ENCODE assay signal across 8 cellular contexts in genomic region chr6:157147054-157148026, GRCh38.
DNase-seq lines count a peak whose midpoint lies in the region; ATAC-seq and TF ChIP-seq lines count a peak whose summit lies in the region.
"Not testable (repeated sequence)": the region's sequence is repeated elsewhere in the genome, so short reads cannot be mapped to it uniquely, and the experiment has no call there.

No MANE protein-coding gene starts in this region.

- H2BK12ac ChIP-seq in mesenchymal stem cell (ENCODE audit: low read length in 2 of 2), result not testable (repeated sequence)

- H3K4me1 Mint-ChIP-seq in activated T-cell treated with anti-CD3 and anti-CD28 coated beads, Interleukin-2, amount 50 U/mL, for 24 hours (ENCODE audit: low read depth), result peaks cover 43% of the 10 kb centered on the region
- not testable (repeated sequence) for H3K4me1 Mint-ChIP-seq in progenitor cell of endocrine pancreas (ENCODE audit: low read depth)

- not testable (repeated sequence) for H4K8ac ChIP-seq in mesenchymal stem cell (ENCODE audit: low read length)

- DNase-seq in AG04450 (ENCODE audit: low read depth, low spot score); PC-3; activated T-cell treated with anti-CD3 and anti-CD28 coated beads, Interleukin-2, amount 50 U/mL, for 24 hours; mammary epithelial cell; fibroblast of lung (ENCODE audit: low read depth in 2 of 2); mesenchymal stem cell; progenitor cell of endocrine pancreas (ENCODE audit: low spot score, unreplicated experiment); transverse colon: not testable (repeated sequence)

- not testable (repeated sequence) for H3K79me2 ChIP-seq in PC-3 (ENCODE audit: low read length); mammary epithelial cell (ENCODE audit: insufficient read depth, low read length); fibroblast of lung (ENCODE audit: control insufficient read depth, insufficient read depth, low read length)

- not testable (repeated sequence) for TF ChIP-seq EP300 in transverse colon (IDR thresholded peaks at IDR 0.05; ENCODE audit: low read depth)

- not testable (repeated sequence) for H3K9me3 Mint-ChIP-seq in activated T-cell treated with anti-CD3 and anti-CD28 coated beads, Interleukin-2, amount 50 U/mL, for 24 hours; progenitor cell of endocrine pancreas (ENCODE audit: low read depth)

- not testable (repeated sequence) for H2BK5ac ChIP-seq in mesenchymal stem cell (ENCODE audit: low read depth, low read length, poor library complexity, severe bottlenecking)

- not testable (repeated sequence) for BruUV-seq in PC-3 (replicated peaks; lab: Mats Ljungman, UMichigan); mammary epithelial cell (replicated peaks; lab: Mats Ljungman, UMichigan)

- H3K14ac ChIP-seq in mesenchymal stem cell (ENCODE audit: low read length in 2 of 2), result not testable (repeated sequence)

- not testable (repeated sequence) for H3K27me3 Mint-ChIP-seq in activated T-cell treated with anti-CD3 and anti-CD28 coated beads, Interleukin-2, amount 50 U/mL, for 24 hours; progenitor cell of endocrine pancreas

- not testable (repeated sequence) for TF ChIP-seq CTCF in AG04450 (IDR thresholded peaks at IDR 0.05; ENCODE audit: low read depth, low read length); PC-3 (conservative IDR thresholded peaks at IDR 0.05; ENCODE audit: low read depth, low read length); mammary epithelial cell (conservative IDR thresholded peaks at IDR 0.05 in 1 of 2, IDR thresholded peaks at IDR 0.05 in 1 of 2; ENCODE audit: extremely low read depth in 1 of 2, insufficient read depth in 1 of 2, low read depth in 1 of 2, low read length in 2 of 2); fibroblast of lung (conservative IDR thresholded peaks at IDR 0.05 in 1 of 2, IDR thresholded peaks at IDR 0.05 in 1 of 2; ENCODE audit: low read depth in 1 of 2, low read length in 2 of 2); progenitor cell of endocrine pancreas (IDR thresholded peaks at IDR 0.05; ENCODE audit: unreplicated experiment); transverse colon (IDR thresholded peaks at IDR 0.05)

- ATAC-seq in PC-3, result not testable (repeated sequence)

- not testable (repeated sequence) for H3K4me3 Mint-ChIP-seq in activated T-cell treated with anti-CD3 and anti-CD28 coated beads, Interleukin-2, amount 50 U/mL, for 24 hours
- peak overlapping the region; percentile 56 for H3K4me3 Mint-ChIP-seq in progenitor cell of endocrine pancreas (ENCODE audit: low read depth)

- not testable (repeated sequence) for H3K9me3 ChIP-seq in AG04450 (ENCODE audit: control insufficient read depth, insufficient read depth, low read length); PC-3 (ENCODE audit: low read length); mammary epithelial cell (replicated peaks; ENCODE audit: insufficient read depth, low read length); fibroblast of lung (ENCODE audit: control insufficient read depth, insufficient read depth, low read depth, low read length); mesenchymal stem cell (ENCODE audit: control insufficient read depth, low read length); transverse colon

- not testable (repeated sequence) for H3F3A ChIP-seq in PC-3 (ENCODE audit: low read length, unreplicated experiment)

- intact Hi-C loops in PC-3 (cut with micrococcal nuclease), result loop anchor here (2.0 to 5.0 kb wide), 3 partner anchors 35 to 113 kb away; no protein-coding TSS in a partner anchor
- intact Hi-C loops in mammary epithelial cell (cut with micrococcal nuclease); transverse colon (cut with DNase I; ENCODE audit: low total_unique reads): not testable (repeated sequence)

- H3K36me3 ChIP-seq in PC-3 (ENCODE audit: low read depth, low read length); mammary epithelial cell (ENCODE audit: insufficient read depth, low read length); fibroblast of lung (ENCODE audit: control insufficient read depth, insufficient read depth, low read length); transverse colon: not testable (repeated sequence)
- peaks cover 14 to 27% of the 10 kb centered on the region in 2 experiments for H3K36me3 ChIP-seq in mesenchymal stem cell (ENCODE audit: control insufficient read depth in 1 of 2, insufficient read depth in 2 of 2, low read depth in 1 of 2, low read length in 2 of 2)

- H3K36me3 Mint-ChIP-seq in activated T-cell treated with anti-CD3 and anti-CD28 coated beads, Interleukin-2, amount 50 U/mL, for 24 hours (ENCODE audit: low read depth), result peaks cover 57% of the 10 kb centered on the region
- H3K36me3 Mint-ChIP-seq in progenitor cell of endocrine pancreas (ENCODE audit: insufficient read depth), result peaks cover 17% of the 10 kb centered on the region

- H3K23ac ChIP-seq in mesenchymal stem cell (ENCODE audit: low read length in 2 of 2), result not testable (repeated sequence)

- H3K4ac ChIP-seq in mesenchymal stem cell (ENCODE audit: low read depth in 1 of 2, low read length in 2 of 2), result peak overlapping the region in 1 of 2 experiments; percentile 13

- POLR2A ChIA-PET in AG04450 (lab: Yijun Ruan, JAX), result interaction anchor here (0.6 kb wide), 1 partner anchor 90 kb away, joined by 3 read pairs; no protein-coding TSS in a partner anchor
- POLR2A ChIA-PET in PC-3 (lab: Charles Lee; ENCODE audit: unreplicated experiment), result not testable (repeated sequence)

- H2BK120ac ChIP-seq in mesenchymal stem cell (ENCODE audit: low read depth, low read length), result not testable (repeated sequence)

- not testable (repeated sequence) for H4K20me1 ChIP-seq in PC-3 (ENCODE audit: low read length); mammary epithelial cell (ENCODE audit: insufficient read depth, low read length); fibroblast of lung (ENCODE audit: control insufficient read depth, extremely low read depth, insufficient read depth, low read length)

- CTCF ChIA-PET in AG04450 (lab: Charles Lee), result interaction anchor here (0.6 kb wide), 1 partner anchor 1381 kb away, joined by 3 read pairs; no protein-coding TSS in a partner anchor
- CTCF ChIA-PET in PC-3 (lab: Charles Lee); mammary epithelial cell (lab: Charles Lee; ENCODE audit: low non-redundant PET): not testable (repeated sequence)

- peak overlapping the region; percentile 65 for H3K27ac Mint-ChIP-seq in activated T-cell treated with anti-CD3 and anti-CD28 coated beads, Interleukin-2, amount 50 U/mL, for 24 hours
- peak overlapping the region; percentile 95 for H3K27ac Mint-ChIP-seq in progenitor cell of endocrine pancreas

- in situ Hi-C loops in mammary epithelial cell (cut with MboI; ENCODE audit: low sequenced_read_pairs in 2 of 2); transverse colon (cut with MboI; ENCODE audit: low pct_ligation_motif_present in 1 of 4, low pct_unique_long_range_greater_than_20kb in 1 of 4, low sequenced_read_pairs in 3 of 4): not testable (repeated sequence)

- not testable (repeated sequence) for H3K27me3 ChIP-seq in AG04450 (ENCODE audit: control insufficient read depth, insufficient read depth, low read length); PC-3 (ENCODE audit: low read length); mammary epithelial cell (ENCODE audit: insufficient read depth, low read length); fibroblast of lung (ENCODE audit: control insufficient read depth, insufficient read depth, low read length); mesenchymal stem cell (ENCODE audit: control insufficient read depth in 1 of 2, insufficient read depth in 1 of 2, low read length in 2 of 2); transverse colon

- H3K18ac ChIP-seq in mesenchymal stem cell (ENCODE audit: low read depth in 1 of 2, low read length in 2 of 2), result peak overlapping the region in 1 of 2 experiments; percentile 45

- not testable (repeated sequence) for H2AFZ ChIP-seq in PC-3 (ENCODE audit: low read length); mammary epithelial cell (ENCODE audit: low read depth, low read length); fibroblast of lung (ENCODE audit: low read length); mesenchymal stem cell (ENCODE audit: low read depth, low read length)

- 93% methylated on average over 6 of the region's 74 CpGs for WGBS in mammary epithelial cell (ENCODE audit: low coverage, missing lambda C conversion rate)
- WGBS in mesenchymal stem cell, result 97% methylated on average over 47 of the region's 74 CpGs
- WGBS in transverse colon (ENCODE audit: low coverage in 1 of 2), 2 donors, result 90 to 92% methylated on average over 2 to 35 of the region's 74 CpGs

- H2BK15ac ChIP-seq in mesenchymal stem cell (ENCODE audit: low read depth, poor library complexity, severe bottlenecking), result not testable (repeated sequence)

- H3K27ac ChIP-seq in AG04450 (ENCODE audit: low read depth, low read length), result peak overlapping the region; percentile 99
- peak overlapping the region; percentile 94 for H3K27ac ChIP-seq in PC-3 (ENCODE audit: low read length)
- H3K27ac ChIP-seq in mammary epithelial cell (ENCODE audit: insufficient read depth, low read depth, low read length), result peak overlapping the region; percentile 75
- H3K27ac ChIP-seq in fibroblast of lung (ENCODE audit: insufficient read depth, low read length), result peak overlapping the region; percentile 98
- peak overlapping the region; percentile 98 for H3K27ac ChIP-seq in mesenchymal stem cell (ENCODE audit: low read length, poor library complexity, severe bottlenecking)
- peak overlapping the region in 3 of 4 donors; percentile 31 to 54 (median 32) for H3K27ac ChIP-seq in transverse colon

- not testable (repeated sequence) for TF ChIP-seq POLR2A in transverse colon (IDR thresholded peaks at IDR 0.05)

- dilution Hi-C loops in mammary epithelial cell (cut with HindIII; ENCODE audit: low sequenced_read_pairs), result not testable (repeated sequence)

- H3K4me2 ChIP-seq in PC-3 (ENCODE audit: low read length), result 0 out of 2 replicates have a peak overlapping the region, but pooled peaks have one; percentile 85
- not testable (repeated sequence) for H3K4me2 ChIP-seq in mammary epithelial cell (ENCODE audit: insufficient read depth, low read depth, low read length); fibroblast of lung (ENCODE audit: extremely low read depth, insufficient read depth, low read length); mesenchymal stem cell (ENCODE audit: low read length, poor library complexity, severe bottlenecking)

- H2AK5ac ChIP-seq in mesenchymal stem cell (ENCODE audit: low read length, severe bottlenecking), result not testable (repeated sequence)

- H3K9me2 ChIP-seq in PC-3 (replicated peaks; ENCODE audit: low read length), result not testable (repeated sequence)

- not testable (repeated sequence) for H3K4me3 ChIP-seq in AG04450 (ENCODE audit: low read depth, low read length); PC-3 (ENCODE audit: low read length); mammary epithelial cell (replicated peaks in 1 of 3; ENCODE audit: insufficient read depth in 1 of 3, low read depth in 2 of 3, low read length in 3 of 3); fibroblast of lung (replicated peaks in 1 of 4; ENCODE audit: control extremely low read depth in 1 of 4, insufficient read depth in 1 of 4, low read depth in 3 of 4, low read length in 4 of 4); mesenchymal stem cell (ENCODE audit: insufficient read depth in 1 of 2, low read depth in 1 of 2, low read length in 2 of 2); transverse colon

- H4K91ac ChIP-seq in mesenchymal stem cell (ENCODE audit: low read length), result not testable (repeated sequence)

- H3K79me1 ChIP-seq in mesenchymal stem cell (replicated peaks; ENCODE audit: low read length, poor library complexity, severe bottlenecking), result peaks cover 12% of the 10 kb centered on the region

- peaks cover 44% of the 10 kb centered on the region for H3K4me1 ChIP-seq in PC-3 (ENCODE audit: insufficient read depth, low read length)
- H3K4me1 ChIP-seq in mammary epithelial cell (ENCODE audit: insufficient read depth, low read length), result peaks cover 40% of the 10 kb centered on the region
- peaks cover 41% of the 10 kb centered on the region for H3K4me1 ChIP-seq in fibroblast of lung (ENCODE audit: control insufficient read depth, extremely low read depth, insufficient read depth, low read length)
- H3K4me1 ChIP-seq in mesenchymal stem cell (ENCODE audit: control insufficient read depth, insufficient read depth, low read depth, low read length), result peaks cover 25% of the 10 kb centered on the region
- peaks cover 20 to 30% (median 20%) of the 10 kb centered on the region in 4 donors for H3K4me1 ChIP-seq in transverse colon

- H3K9ac ChIP-seq in PC-3 (ENCODE audit: low read length), result peak overlapping the region; percentile 51; the same call in 1 of the 2 replicates
- not testable (repeated sequence) for H3K9ac ChIP-seq in mammary epithelial cell (ENCODE audit: insufficient read depth, low read length); fibroblast of lung (ENCODE audit: insufficient read depth, low read length); mesenchymal stem cell (ENCODE audit: low read length)

Comparison
In these comparisons a context has a peak if more than half of its experiments do, and no peak if none do; other contexts are left out.
1. H3K27ac ChIP-seq: peak in every context shown above with its lines; median percentile 99 in AG04450; 98 in fibroblast of lung; 98 in mesenchymal stem cell; 94 in PC-3; 75 in mammary epithelial cell; 32 in transverse colon.